22 cellular contexts compared by ENCODE assay signal in genomic region chr1:12320516-12320915, GRCh38.
"Had no signal": no experiment of that assay in that cellular context is flagged by ENCODE, and none has a peak within 500 bp of the region (broad histone marks: within the 10 kb centered on the region; RNA-seq: fewer than 3 reads in every experiment).

No MANE protein-coding gene starts in this region.

- ATAC-seq: foreskin keratinocyte; left cardiac atrium; sciatic nerve; stimulated activated naive B cell treated with anti-CD40 and anti-IgM and Interleukin-4, amounts not matched to agents 10 μg/mL and 1 μg/mL and 100 μg/mL, for 72 hours; stimulated activated naive CD8-positive, alpha-beta T cell treated with anti-CD3 and anti-CD28 coated beads, Interleukin-15, amount 100 ng/mL, for 72 hours had no signal

- DNase-seq: cortex of kidney; dorsolateral prefrontal cortex; effector CD8-positive, alpha-beta T cell; foreskin keratinocyte; kidney; left cardiac atrium; left ventricle myocardium inferior; mesenchymal stem cell; naive B cell; nephron progenitor cell; spleen; stimulated activated CD4-positive, alpha-beta T cell treated with anti-CD3 and anti-CD28 coated beads, Interleukin-15, amount 100 ng/mL, for 24 hours; stimulated activated CD4-positive, alpha-beta T cell treated with anti-CD3 and anti-CD28 coated beads, Interleukin-1b, Interleukin-23, amount 100 ng/mL, for 48 hours; stimulated activated CD4-positive, alpha-beta T cell treated with anti-CD3 and anti-CD28 coated beads, Interleukin-4, amount 100 ng/mL, for 4 hours; stimulated activated naive B cell treated with anti-CD40 and anti-IgM and Interleukin-4, amounts not matched to agents 10 μg/mL and 1 μg/mL and 100 μg/mL, for 72 hours; stimulated activated naive CD8-positive, alpha-beta T cell treated with anti-CD3 and anti-CD28 coated beads, Interleukin-15, amount 100 ng/mL, for 72 hours; testis; transverse colon had no signal

- H3K4me1 ChIP-seq: foreskin keratinocyte, testis had no signal

- H3K27ac Mint-ChIP-seq: naive B cell; stimulated activated naive B cell treated with anti-CD40 and anti-IgM and Interleukin-4, amounts not matched to agents 10 μg/mL and 1 μg/mL and 100 μg/mL, for 72 hours had no signal

- H3K4me3 ChIP-seq: dorsolateral prefrontal cortex, left ventricle myocardium inferior, lung, spleen, testis, transverse colon had no signal

- H3K27ac ChIP-seq: foreskin keratinocyte, left ventricle myocardium inferior, spleen, testis, transverse colon had no signal

- H3K27me3 ChIP-seq: dorsolateral prefrontal cortex, foreskin keratinocyte, spleen, testis, transverse colon had no signal

- H3K9me3 ChIP-seq: left ventricle myocardium inferior, spleen, testis, transverse colon had no signal

- H3K4me1 Mint-ChIP-seq: naive B cell; stimulated activated naive B cell treated with anti-CD40 and anti-IgM and Interleukin-4, amounts not matched to agents 10 μg/mL and 1 μg/mL and 100 μg/mL, for 72 hours had no signal

- H3K27me3 Mint-ChIP-seq: central memory CD8-positive, alpha-beta T cell; naive B cell; stimulated activated naive B cell treated with anti-CD40 and anti-IgM and Interleukin-4, amounts not matched to agents 10 μg/mL and 1 μg/mL and 100 μg/mL, for 72 hours; stimulated activated naive CD8-positive, alpha-beta T cell treated with anti-CD3 and anti-CD28 coated beads, Interleukin-15, amount 100 ng/mL, for 72 hours had no signal

- H3K4me3 Mint-ChIP-seq: central memory CD8-positive, alpha-beta T cell; naive B cell; nephron progenitor cell; stimulated activated naive B cell treated with anti-CD40 and anti-IgM and Interleukin-4, amounts not matched to agents 10 μg/mL and 1 μg/mL and 100 μg/mL, for 72 hours had no signal

- H3K9me3 Mint-ChIP-seq: central memory CD8-positive, alpha-beta T cell; nephron progenitor cell; stimulated activated naive CD8-positive, alpha-beta T cell treated with anti-CD3 and anti-CD28 coated beads, Interleukin-15, amount 100 ng/mL, for 72 hours had no signal

- FAIRE-seq: endometrium, kidney had no signal
